ENCODE assay signal across 17 cellular contexts in the genomic region with DNA sequence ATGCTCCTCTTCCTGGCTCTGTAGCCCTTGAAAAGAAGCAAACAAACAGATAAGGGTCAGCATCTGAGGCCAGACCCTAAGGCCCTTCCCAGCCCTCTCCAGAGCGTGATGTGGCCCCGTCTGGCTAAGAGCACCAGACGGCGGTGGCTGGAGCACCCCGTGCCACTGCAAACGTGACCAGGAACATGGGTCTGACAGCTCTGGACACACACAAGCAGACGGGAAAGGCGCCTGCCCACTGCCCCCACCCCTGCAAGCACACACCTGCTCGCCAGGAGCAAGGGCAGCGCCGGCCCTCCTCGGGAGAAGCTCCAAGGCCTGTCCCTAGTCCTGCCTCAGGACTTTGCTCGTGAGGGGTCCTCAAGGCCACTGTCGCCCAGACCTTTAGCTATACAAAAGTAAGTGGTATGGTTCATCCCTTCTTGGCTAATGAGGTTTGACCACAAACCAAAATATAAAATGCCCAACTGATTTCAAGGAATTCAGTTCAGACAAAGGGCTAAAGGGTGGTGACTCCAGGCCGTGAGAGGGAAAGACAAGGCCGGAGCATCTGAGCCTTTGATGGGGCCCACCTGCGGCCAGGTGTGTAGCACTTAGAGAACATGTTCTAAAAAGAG.
DNase-seq lines count a peak whose midpoint lies in the region; ATAC-seq and TF ChIP-seq lines count a peak whose summit lies in the region.
"Had no signal": no experiment of that assay in that cellular context is flagged by ENCODE, and none has a peak within 500 bp of the region (broad histone marks: within the 10 kb centered on the region; RNA-seq: fewer than 3 reads in every experiment).

No MANE protein-coding gene starts in this region.

- peaks cover 5% of the 10 kb centered on the region for H3K36me3 Mint-ChIP-seq in chondrocyte (ENCODE audit: low read depth)

- H3K4me3 Mint-ChIP-seq in chondrocyte (ENCODE audit: unreplicated experiment), result no peak overlapping the region
- H3K4me3 Mint-ChIP-seq: activated naive CD8-positive, alpha-beta T cell treated with anti-CD3 and anti-CD28 coated beads, Interleukin-2, amount 10 ng/mL, durations not matched to agents 7 days and 5 days; stimulated activated naive B cell treated with anti-CD40 and anti-IgM and Interleukin-4, amounts not matched to agents 10 μg/mL and 1 μg/mL and 100 μg/mL, for 72 hours had no signal

- intact Hi-C loops in stomach (cut with DNase I; ENCODE audit: low total_unique reads), result no loop called here

- H3K9ac ChIP-seq in liver (ENCODE audit: low read depth in 1 of 2, low read length in 2 of 2), result no peak overlapping the region

- TF ChIP-seq POLR2A in stomach (IDR thresholded peaks at IDR 0.05), result no peak

- 79% methylated on average over 17 of the region's 17 CpGs for WGBS in liver
- 84 to 88% (median 84%) methylated on average over 12 to 17 of the region's 17 CpGs for WGBS in stomach, 5 donors

- H3K27me3 Mint-ChIP-seq in chondrocyte (ENCODE audit: low read depth), result no peaks in the 10 kb centered on the region
- H3K27me3 Mint-ChIP-seq: activated naive CD8-positive, alpha-beta T cell treated with anti-CD3 and anti-CD28 coated beads, Interleukin-2, amount 10 ng/mL, durations not matched to agents 7 days and 5 days had no signal

- TF ChIP-seq EP300 in stomach (IDR thresholded peaks at IDR 0.05), result no peak

- peaks cover 28% of the 10 kb centered on the region for H3K4me1 Mint-ChIP-seq in chondrocyte (ENCODE audit: low read depth)

- no peak for TF ChIP-seq RAD21 in liver (IDR thresholded peaks at IDR 0.05)

- H3K9me3 ChIP-seq in liver (ENCODE audit: control insufficient read depth in 4 of 4, low read length in 3 of 4) (no peaks in the 10 kb centered on the region), stomach (no peaks in the 10 kb centered on the region)
- H3K9me3 ChIP-seq: colonic mucosa had no signal

- DNase-seq in DMS153 (lab: John Stamatoyannopoulos, UW) (peak; percentile 53), DMS153 treated with DMSO at 0.1 percent for 48 hours (lab: John Stamatoyannopoulos, UW; ENCODE audit: unreplicated experiment) (no peak), chondrocyte (ENCODE audit: low spot score) (no peak), stomach (no peak), ureter (ENCODE audit: low spot score) (no peak)
- DNase-seq in central memory CD4-positive, alpha-beta T cell, result no peak
- DNase-seq: activated naive CD8-positive, alpha-beta T cell treated with anti-CD3 and anti-CD28 coated beads, Interleukin-2, amount 10 ng/mL, durations not matched to agents 7 days and 5 days; colonic mucosa; GOT3; NCI-H146; NCI-H524 treated with DMSO at 0.1 percent for 48 hours; PC-9; stimulated activated naive B cell treated with anti-CD40 and anti-IgM and Interleukin-4, amounts not matched to agents 10 μg/mL and 1 μg/mL and 100 μg/mL, for 72 hours; T-helper 1 cell had no signal

- no peaks in the 10 kb centered on the region for H3K36me3 ChIP-seq in liver (ENCODE audit: control insufficient read depth in 4 of 4, insufficient read depth in 3 of 4, low read depth in 1 of 4, low read length in 3 of 4)
- no peaks in the 10 kb centered on the region for H3K36me3 ChIP-seq in stomach
- H3K36me3 ChIP-seq: colonic mucosa had no signal

- H3K27ac Mint-ChIP-seq in chondrocyte (ENCODE audit: unreplicated experiment), result peak overlapping the region; percentile 29
- H3K27ac Mint-ChIP-seq: activated naive CD8-positive, alpha-beta T cell treated with anti-CD3 and anti-CD28 coated beads, Interleukin-2, amount 10 ng/mL, durations not matched to agents 7 days and 5 days; stimulated activated naive B cell treated with anti-CD40 and anti-IgM and Interleukin-4, amounts not matched to agents 10 μg/mL and 1 μg/mL and 100 μg/mL, for 72 hours had no signal

- H3K4me3 ChIP-seq in liver (ENCODE audit: low read depth in 1 of 3, low read length in 3 of 3), result no peak overlapping the region
- H3K4me3 ChIP-seq in stomach, result no peak overlapping the region
- H3K4me3 ChIP-seq: colonic mucosa, PC-9 had no signal

- H3K4me1 ChIP-seq in liver (ENCODE audit: control insufficient read depth in 4 of 4, insufficient read depth in 4 of 4, low read length in 3 of 4) (no peaks in the 10 kb centered on the region), stomach (peaks cover 20 to 51% (median 31%) of the 10 kb centered on the region in 4 donors)
- H3K4me1 ChIP-seq: colonic mucosa had no signal

- H3K27ac ChIP-seq in liver (ENCODE audit: low read depth in 1 of 2, low read length in 2 of 2) (peak overlapping the region; percentile 66 to 68), stomach (peak overlapping the region in 3 of 5 donors; percentile 25 to 63 (median 54))
- H3K27ac ChIP-seq: 22Rv1, colonic mucosa, PC-9 had no signal

- no peak for TF ChIP-seq CTCF in chondrocyte (IDR thresholded peaks at IDR 0.05)
- TF ChIP-seq CTCF in liver (IDR thresholded peaks at IDR 0.05; ENCODE audit: low read depth, low read length, missing input control), result no peak
- no peak for TF ChIP-seq CTCF in stomach (IDR thresholded peaks at IDR 0.05)

- no peak for ATAC-seq in HG02884 (IDR thresholded peaks at IDR 0.05; ENCODE audit: unreplicated experiment)
- ATAC-seq: stimulated activated naive B cell treated with anti-CD40 and anti-IgM and Interleukin-4, amounts not matched to agents 10 μg/mL and 1 μg/mL and 100 μg/mL, for 72 hours had no signal

- no peaks in the 10 kb centered on the region for H3K27me3 ChIP-seq in liver (ENCODE audit: control insufficient read depth in 4 of 4, insufficient read depth in 4 of 4, low read length in 3 of 4)
- H3K27me3 ChIP-seq in stomach, result no peaks in the 10 kb centered on the region
- H3K27me3 ChIP-seq: colonic mucosa had no signal

- H3K9me3 Mint-ChIP-seq in chondrocyte (ENCODE audit: low read depth), result no peaks in the 10 kb centered on the region
- H3K9me3 Mint-ChIP-seq: activated naive CD8-positive, alpha-beta T cell treated with anti-CD3 and anti-CD28 coated beads, Interleukin-2, amount 10 ng/mL, durations not matched to agents 7 days and 5 days had no signal

TF ChIP-seq in liver, 16 proteins besides CTCF, POLR2A, EP300 and RAD21:
- TF ChIP-seq NR2F2 (IDR thresholded peaks at IDR 0.05) (no peak), SP1 (IDR thresholded peaks at IDR 0.05) (no peak), FOXA2 (IDR thresholded peaks at IDR 0.05) (no peak), RXRA (IDR thresholded peaks at IDR 0.05) (peak in 1 of 2 donors; percentile 10)
